In the genomic region with DNA sequence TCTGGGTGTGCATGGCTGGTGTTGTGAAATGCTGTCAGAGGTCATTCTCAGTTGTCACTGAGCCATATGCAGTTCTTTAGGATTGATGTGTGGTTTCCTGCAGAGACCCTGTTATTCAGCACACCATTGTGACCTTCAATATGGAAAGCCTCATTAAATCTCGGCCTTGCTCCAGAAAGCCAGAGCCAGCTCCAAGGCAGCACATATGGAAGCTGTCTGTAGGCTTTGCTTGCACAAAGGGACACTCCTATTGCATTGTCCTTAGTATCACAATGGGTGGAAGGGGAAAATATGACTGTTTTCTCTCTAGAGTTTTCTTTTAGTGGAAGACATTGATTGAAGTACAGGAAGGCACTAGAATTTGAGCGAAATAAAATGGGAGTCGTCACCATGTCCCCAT, we compare ENCODE assay signal across 1 cellular context.
TF ChIP-seq lines count a peak whose summit lies in the region.

No MANE protein-coding gene starts in this region.

TF ChIP-seq in GM23338, 12 proteins besides CTCF, POLR2A, EP300 and RAD21 (continued from another document):
- TF ChIP-seq, protein P1, sequence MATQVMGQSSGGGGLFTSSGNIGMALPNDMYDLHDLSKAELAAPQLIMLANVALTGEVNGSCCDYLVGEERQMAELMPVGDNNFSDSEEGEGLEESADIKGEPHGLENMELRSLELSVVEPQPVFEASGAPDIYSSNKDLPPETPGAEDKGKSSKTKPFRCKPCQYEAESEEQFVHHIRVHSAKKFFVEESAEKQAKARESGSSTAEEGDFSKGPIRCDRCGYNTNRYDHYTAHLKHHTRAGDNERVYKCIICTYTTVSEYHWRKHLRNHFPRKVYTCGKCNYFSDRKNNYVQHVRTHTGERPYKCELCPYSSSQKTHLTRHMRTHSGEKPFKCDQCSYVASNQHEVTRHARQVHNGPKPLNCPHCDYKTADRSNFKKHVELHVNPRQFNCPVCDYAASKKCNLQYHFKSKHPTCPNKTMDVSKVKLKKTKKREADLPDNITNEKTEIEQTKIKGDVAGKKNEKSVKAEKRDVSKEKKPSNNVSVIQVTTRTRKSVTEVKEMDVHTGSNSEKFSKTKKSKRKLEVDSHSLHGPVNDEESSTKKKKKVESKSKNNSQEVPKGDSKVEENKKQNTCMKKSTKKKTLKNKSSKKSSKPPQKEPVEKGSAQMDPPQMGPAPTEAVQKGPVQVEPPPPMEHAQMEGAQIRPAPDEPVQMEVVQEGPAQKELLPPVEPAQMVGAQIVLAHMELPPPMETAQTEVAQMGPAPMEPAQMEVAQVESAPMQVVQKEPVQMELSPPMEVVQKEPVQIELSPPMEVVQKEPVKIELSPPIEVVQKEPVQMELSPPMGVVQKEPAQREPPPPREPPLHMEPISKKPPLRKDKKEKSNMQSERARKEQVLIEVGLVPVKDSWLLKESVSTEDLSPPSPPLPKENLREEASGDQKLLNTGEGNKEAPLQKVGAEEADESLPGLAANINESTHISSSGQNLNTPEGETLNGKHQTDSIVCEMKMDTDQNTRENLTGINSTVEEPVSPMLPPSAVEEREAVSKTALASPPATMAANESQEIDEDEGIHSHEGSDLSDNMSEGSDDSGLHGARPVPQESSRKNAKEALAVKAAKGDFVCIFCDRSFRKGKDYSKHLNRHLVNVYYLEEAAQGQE (IDR thresholded peaks at IDR 0.05; ENCODE audit: unreplicated experiment): no peak
- TF ChIP-seq STAT1 (IDR thresholded peaks at IDR 0.05; ENCODE audit: unreplicated experiment): no peak
- no peak for TF ChIP-seq ZNF114 (CRISPR knock-in tag; IDR thresholded peaks at IDR 0.05)
- TF ChIP-seq EZH2phosphoT487 (IDR thresholded peaks at IDR 0.05; ENCODE audit: unreplicated experiment): no peak
- TF ChIP-seq JUNB (IDR thresholded peaks at IDR 0.05; ENCODE audit: unreplicated experiment): no peak
TF ChIP-seq in GM23338: peak in this region for 0.
